In genomic region chr22:50676661-50677492, GRCh38 we compare ENCODE assay signal across 16 cellular contexts. TPM values are rescaled to one million over a fixed set of nuclear protein-coding genes. Genes with fewer than 3 reads are reported as not detected.
DNase-seq lines count a peak whose midpoint lies in the region; ATAC-seq and TF ChIP-seq lines count a peak whose summit lies in the region.
"Had no signal": no experiment of that assay in that cellular context is flagged by ENCODE, and none has a peak within 500 bp of the region (broad histone marks: within the 10 kb centered on the region; RNA-seq: fewer than 3 reads in every experiment).

No MANE protein-coding gene starts in this region.

- peaks cover 16% of the 10 kb centered on the region for H3K4me1 Mint-ChIP-seq in CD4-positive, alpha-beta T cell (ENCODE audit: low read depth)

- peak overlapping the region in 1 of 3 donors; percentile 50 for H3K9ac ChIP-seq in skeletal muscle tissue (ENCODE audit: low read depth in 1 of 3, low read length in 3 of 3)

- H3K9me3 ChIP-seq in CD4-positive, alpha-beta T cell (ENCODE audit: control insufficient read depth, low read length), result no peaks in the 10 kb centered on the region
- no peaks in the 10 kb centered on the region for H3K9me3 ChIP-seq in skeletal muscle tissue (ENCODE audit: control insufficient read depth in 3 of 3, low read length in 3 of 3)
- H3K9me3 ChIP-seq: right lobe of liver had no signal

- peaks cover 28% of the 10 kb centered on the region for H3K27me3 ChIP-seq in CD4-positive, alpha-beta T cell (ENCODE audit: control insufficient read depth, insufficient read depth, low read length)
- H3K27me3 ChIP-seq in skeletal muscle tissue (ENCODE audit: control insufficient read depth in 3 of 3, insufficient read depth in 3 of 3, low read length in 3 of 3), result peaks cover 34 to 43% (median 43%) of the 10 kb centered on the region in 3 donors
- H3K27me3 ChIP-seq: right lobe of liver had no signal

- intact Hi-C loops in CD4-positive, alpha-beta T cell (cut with DNase I, micrococcal nuclease), result no loop called here

- H3K27ac ChIP-seq in CD4-positive, alpha-beta T cell (ENCODE audit: low read depth, low read length), result no peak overlapping the region
- no peak overlapping the region for H3K27ac ChIP-seq in skeletal muscle tissue (ENCODE audit: low read depth, low read length)
- H3K27ac ChIP-seq: right lobe of liver had no signal

- H3K4me1 ChIP-seq in skeletal muscle tissue (ENCODE audit: control insufficient read depth in 3 of 3, insufficient read depth in 3 of 3, low read length in 3 of 3), result peaks cover 0 to 11% (median 11%) of the 10 kb centered on the region in 3 donors
- H3K4me1 ChIP-seq: right lobe of liver had no signal

- peaks cover 0 to 6% (median 3%) of the 10 kb centered on the region in 3 donors for H3K36me3 ChIP-seq in skeletal muscle tissue (ENCODE audit: control insufficient read depth in 3 of 3, insufficient read depth in 3 of 3, low read length in 3 of 3)
- H3K36me3 ChIP-seq: right lobe of liver had no signal

- peaks cover 33% of the 10 kb centered on the region for H3K27me3 Mint-ChIP-seq in CD4-positive, alpha-beta T cell

- CTCF ChIA-PET in CD4-positive, alpha-beta T cell (lab: Charles Lee), result no interaction called here

- H3K4me3 ChIP-seq in skeletal muscle tissue (ENCODE audit: low read length in 3 of 3), result peak overlapping the region in 2 of 3 donors; percentile 35 to 40

- no peak overlapping the region for H3K27ac Mint-ChIP-seq in CD4-positive, alpha-beta T cell
- H3K27ac Mint-ChIP-seq: effector memory CD8-positive, alpha-beta T cell; stimulated activated naive CD8-positive, alpha-beta T cell treated with anti-CD3 and anti-CD28 coated beads, Interleukin-15, amount 100 ng/mL, for 72 hours had no signal

- POLR2A ChIA-PET in CD4-positive, alpha-beta T cell (lab: Charles Lee), result no interaction called here

- no peak for ATAC-seq in CD4-positive, alpha-beta T cell (ENCODE audit: poor library complexity)
- ATAC-seq in GM21786 (IDR thresholded peaks at IDR 0.05; ENCODE audit: unreplicated experiment), result no peak
- no peak for ATAC-seq in HG02571 (IDR thresholded peaks at IDR 0.05; ENCODE audit: unreplicated experiment)
- ATAC-seq: effector memory CD8-positive, alpha-beta T cell; right lobe of liver; stimulated activated naive CD8-positive, alpha-beta T cell treated with anti-CD3 and anti-CD28 coated beads, Interleukin-15, amount 100 ng/mL, for 72 hours had no signal

- H3K4me3 Mint-ChIP-seq in CD4-positive, alpha-beta T cell, result peak overlapping the region; percentile 25
- H3K4me3 Mint-ChIP-seq: stimulated activated naive CD8-positive, alpha-beta T cell treated with anti-CD3 and anti-CD28 coated beads, Interleukin-15, amount 100 ng/mL, for 72 hours had no signal

- no peak for TF ChIP-seq CTCF in CD4-positive, alpha-beta T cell (IDR thresholded peaks at IDR 0.05)

- no peak for DNase-seq in CD4-positive, alpha-beta T cell
- DNase-seq in HuH-7 (ENCODE audit: low spot score), result peak; percentile 6
- peak; percentile 3 for DNase-seq in hepatic stellate cell (ENCODE audit: low spot score)
- DNase-seq in DMS153 (lab: John Stamatoyannopoulos, UW), result no peak
- DNase-seq: anterior cingulate cortex; effector memory CD8-positive, alpha-beta T cell; Kasumi-1; kidney; NCI-H1417; NCI-H69; right lobe of liver; stimulated activated CD4-positive, alpha-beta T cell treated with anti-CD3 and anti-CD28 coated beads, Interleukin-2, amount 100 ng/mL, for 24 hours; stimulated activated naive CD8-positive, alpha-beta T cell treated with anti-CD3 and anti-CD28 coated beads, Interleukin-15, amount 100 ng/mL, for 72 hours had no signal

- no peaks in the 10 kb centered on the region for H3K9me3 Mint-ChIP-seq in CD4-positive, alpha-beta T cell
- H3K9me3 Mint-ChIP-seq: effector memory CD8-positive, alpha-beta T cell; stimulated activated naive CD8-positive, alpha-beta T cell treated with anti-CD3 and anti-CD28 coated beads, Interleukin-15, amount 100 ng/mL, for 72 hours had no signal

- H3K36me3 Mint-ChIP-seq in CD4-positive, alpha-beta T cell (ENCODE audit: low read depth), result no peaks in the 10 kb centered on the region

RNA-seq across cellular contexts. Expression of gene SHANK3, which starts 4.3 kb away (rescaled TPM):
- not detected for total RNA-seq in CD4-positive, alpha-beta T cell
- total RNA-seq in skeletal muscle tissue, result 4.2 TPM

RNA-seq across cellular contexts. Expression of gene ARSA, which starts 48.9 kb away (rescaled TPM):
- total RNA-seq in CD4-positive, alpha-beta T cell, result 10 to 100 TPM; 52.3 to 54.4 TPM
- total RNA-seq in skeletal muscle tissue, result 5.2 TPM

Comparison
In these comparisons a context has a peak if more than half of its experiments do, and no peak if none do; other contexts are left out.
1. DNase-seq: peak in HuH-7 (single experiment) and hepatic stellate cell (single experiment); none in CD4-positive, alpha-beta T cell (0 of 10) and DMS153 (single experiment).